Comparison of ENCODE assay signal across 8 cellular contexts in genomic region chr3:44511238-44511567, GRCh38. TPM values are rescaled to one million over a fixed set of nuclear protein-coding genes. Genes with fewer than 3 reads are reported as not detected.
DNase-seq lines count a peak whose midpoint lies in the region; ATAC-seq lines count a peak whose summit lies in the region.

No MANE protein-coding gene starts in this region.

- H3K4me3 ChIP-seq in iPS-20b (ENCODE audit: low read length) (peak overlapping the region; percentile 90), stomach smooth muscle (ENCODE audit: low read length in 2 of 2) (peak overlapping the region; percentile 35 to 84)

- peaks cover 3% of the 10 kb centered on the region for H3K27me3 Mint-ChIP-seq in activated T-helper 17 cell treated with anti-CD3 and anti-CD28 coated beads, Interleukin-2, amount 50 U/mL, for 72 hours

- peak overlapping the region; percentile 94 for H3K4me3 Mint-ChIP-seq in activated T-helper 17 cell treated with anti-CD3 and anti-CD28 coated beads, Interleukin-2, amount 50 U/mL, for 72 hours

- H3K27me3 ChIP-seq in iPS-20b (ENCODE audit: insufficient read depth, low read length): no peaks in the 10 kb centered on the region
- no peaks in the 10 kb centered on the region for H3K27me3 ChIP-seq in stomach smooth muscle (ENCODE audit: control insufficient read depth in 1 of 2, insufficient read depth in 2 of 2, low read length in 2 of 2)

- no peaks in the 10 kb centered on the region for H3K36me3 ChIP-seq in iPS-20b (ENCODE audit: insufficient read depth, low read depth, low read length)
- H3K36me3 ChIP-seq in stomach smooth muscle (ENCODE audit: control insufficient read depth in 2 of 2, insufficient read depth in 2 of 2, low read length in 2 of 2): peaks cover 0 to 2% of the 10 kb centered on the region in 2 donors

- H3K27ac ChIP-seq in iPS-20b (ENCODE audit: low read length): no peak overlapping the region
- peak overlapping the region; percentile 78 for H3K27ac ChIP-seq in stomach smooth muscle (ENCODE audit: low read length)

- peaks cover 8% of the 10 kb centered on the region for H3K36me3 Mint-ChIP-seq in activated T-helper 17 cell treated with anti-CD3 and anti-CD28 coated beads, Interleukin-2, amount 50 U/mL, for 72 hours (ENCODE audit: low read depth)

- H3K9ac ChIP-seq in iPS-20b (ENCODE audit: low read depth, low read length) (peak overlapping the region; percentile 88; the same call in 1 of the 2 replicates), stomach smooth muscle (ENCODE audit: low read length in 2 of 2) (peak overlapping the region; percentile 87 to 92)

- ATAC-seq in activated T-helper 17 cell treated with anti-CD3 and anti-CD28 coated beads, Interleukin-2, amount 50 U/mL, for 72 hours (replicated peaks): no peak

- H3K4me1 Mint-ChIP-seq in activated T-helper 17 cell treated with anti-CD3 and anti-CD28 coated beads, Interleukin-2, amount 50 U/mL, for 72 hours: peaks cover 16% of the 10 kb centered on the region

- no peaks in the 10 kb centered on the region for H3K9me3 ChIP-seq in iPS-20b (ENCODE audit: insufficient read depth, low read depth, low read length)
- no peaks in the 10 kb centered on the region for H3K9me3 ChIP-seq in stomach smooth muscle (ENCODE audit: control insufficient read depth in 2 of 2, low read length in 2 of 2)

- H3K27ac Mint-ChIP-seq in activated T-helper 17 cell treated with anti-CD3 and anti-CD28 coated beads, Interleukin-2, amount 50 U/mL, for 72 hours: peak overlapping the region; percentile 95

- H3K4me1 ChIP-seq in iPS-20b (ENCODE audit: insufficient read depth, low read length): peaks cover 14% of the 10 kb centered on the region
- peaks cover 12% of the 10 kb centered on the region for H3K4me1 ChIP-seq in stomach smooth muscle (ENCODE audit: control insufficient read depth, insufficient read depth, low read length)

- no peaks in the 10 kb centered on the region for H3K9me3 Mint-ChIP-seq in activated T-helper 17 cell treated with anti-CD3 and anti-CD28 coated beads, Interleukin-2, amount 50 U/mL, for 72 hours

- peak; percentile 27 for DNase-seq in NCI-H2227 treated with DMSO at 0.1 percent for 48 hours (lab: John Stamatoyannopoulos, UW)
- no peak for DNase-seq in NCI-H2227 (lab: John Stamatoyannopoulos, UW; ENCODE audit: unreplicated experiment)
- no peak for DNase-seq in stimulated activated naive CD4-positive, alpha-beta T cell (lab: John Stamatoyannopoulos, UW)
- DNase-seq in D341Med (ENCODE audit: low spot score): no peak
- DNase-seq in NCI-H1092 (lab: John Stamatoyannopoulos, UW): no peak

RNA-seq across cellular contexts. Expression of gene ZNF445, which starts 33.7 kb away (rescaled TPM):
- 10 to 100 TPM in 1 of 2 donors, 1 to 10 TPM in 1; 8.6 to 12.1 TPM for total RNA-seq in activated T-helper 17 cell treated with anti-CD3 and anti-CD28 coated beads, Interleukin-2, amount 50 U/mL, for 72 hours

RNA-seq across cellular contexts. Expression of gene ZKSCAN7, which starts 43.8 kb away (rescaled TPM):
- 1 to 10 TPM in 1 of 2 donors, under 1 TPM in 1; 0.78 to 1.6 TPM for total RNA-seq in activated T-helper 17 cell treated with anti-CD3 and anti-CD28 coated beads, Interleukin-2, amount 50 U/mL, for 72 hours
